In the genomic region with DNA sequence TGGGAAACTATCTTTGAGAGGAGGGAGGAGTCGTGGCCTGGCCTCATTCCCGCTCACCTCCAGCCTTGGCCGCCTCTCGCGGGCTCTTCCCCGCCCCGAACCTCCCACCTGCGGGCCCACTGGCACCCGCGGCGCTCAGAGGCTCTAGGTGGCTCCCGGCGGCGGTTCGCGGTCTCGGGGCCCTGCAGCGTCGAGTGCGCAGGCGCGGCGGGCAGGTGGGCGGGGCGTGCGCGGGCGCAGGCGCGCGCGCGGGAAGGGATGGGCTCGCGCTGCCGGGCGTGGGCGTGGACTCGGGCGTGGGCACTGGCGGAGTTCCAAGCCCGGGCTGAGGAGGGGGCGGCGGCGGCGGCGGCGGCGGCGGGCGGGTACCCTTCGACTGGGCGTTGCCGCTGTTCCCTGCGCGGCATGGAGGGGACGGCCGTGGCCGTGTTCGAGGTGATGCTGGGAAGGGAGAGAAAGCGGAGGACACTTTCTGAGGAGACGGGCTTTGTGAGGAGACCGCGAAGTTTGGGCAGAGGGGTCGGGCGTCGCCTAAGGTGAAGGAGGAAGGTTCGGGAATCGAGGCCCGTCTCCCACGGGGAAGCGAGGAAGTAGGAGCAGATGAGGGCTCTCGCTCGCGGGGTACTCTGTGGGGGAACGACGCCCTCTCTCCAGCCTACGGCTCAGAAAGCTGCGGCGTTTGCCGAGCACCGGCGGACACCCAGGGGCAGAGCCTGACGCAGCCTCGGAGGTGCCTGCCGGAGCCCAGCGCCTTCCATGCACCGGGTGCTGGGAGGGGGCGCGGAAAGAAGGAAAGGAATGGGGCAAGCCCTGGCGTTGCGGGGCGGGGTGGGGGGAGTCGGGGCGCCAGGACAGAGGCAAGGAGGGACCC, we compare ENCODE assay signal across 8 cellular contexts. TPM values are rescaled to one million over a fixed set of nuclear protein-coding genes. Genes with fewer than 3 reads are reported as not detected.
A peak's percentile ranks its signal among the peaks of the same experiment; 100 is the strongest.
DNase-seq lines count a peak whose midpoint lies in the region; ATAC-seq and TF ChIP-seq lines count a peak whose summit lies in the region.

No MANE protein-coding gene starts in this region.

- H3K4me3 ChIP-seq in A673 (ENCODE audit: low read depth, low read length, poor library complexity, severe bottlenecking), result peak overlapping the region; percentile 97

- H3K27me3 ChIP-seq in A673 (replicated peaks; ENCODE audit: insufficient read depth, low read depth, low read length, poor library complexity), result no peaks in the 10 kb centered on the region

- H3K9me3 ChIP-seq in A673 (ENCODE audit: low read depth, low read length, poor library complexity, severe bottlenecking), result no peaks in the 10 kb centered on the region

- peak; percentile 93 for DNase-seq in A673 (ENCODE audit: low spot score)
- peak; percentile 80 for DNase-seq in NCI-H2227 treated with DMSO at 0.1 percent for 48 hours (lab: John Stamatoyannopoulos, UW)
- DNase-seq in activated CD4-positive, CD25-positive, alpha-beta regulatory T cell (lab: John Stamatoyannopoulos, UW), result peak; percentile 72 to 82 (median 75)
- peak in 57 of 61 donors; percentile 8 to 91 (median 78) for DNase-seq in caudate nucleus (lab: John Stamatoyannopoulos, UW)
- peak; percentile 92 for DNase-seq in islet precursor cell
- DNase-seq in stimulated activated CD4-positive, alpha-beta T cell treated with anti-CD3 and anti-CD28 coated beads, Interleukin-12 subunit alpha, Interleukin-12 subunit beta, amount 100 ng/mL, for 48 hours (ENCODE audit: low read depth in 2 of 3, low spot score in 1 of 3), result peak; percentile 73 to 87 (median 77)

- POLR2A ChIA-PET in A673 (lab: Charles Lee; ENCODE audit: low non-redundant PET), result no interaction called here

- ATAC-seq in GM18868 (IDR thresholded peaks at IDR 0.05; ENCODE audit: unreplicated experiment), result peak; percentile 84
- peak; percentile 87 for ATAC-seq in HG03135 (IDR thresholded peaks at IDR 0.05; ENCODE audit: unreplicated experiment)

- BruUV-seq in A673 (replicated peaks; lab: Mats Ljungman, UMichigan), result no TSS peak

- H3K27ac ChIP-seq in A673 (ENCODE audit: low read depth, low read length, poor library complexity, severe bottlenecking), result peak overlapping the region; percentile 93
- H3K27ac ChIP-seq in caudate nucleus (ENCODE audit: low read depth, low read length), result peak overlapping the region; percentile 74

- no peaks in the 10 kb centered on the region for H3K36me3 ChIP-seq in A673 (ENCODE audit: insufficient read depth, low read length, poor library complexity, severe bottlenecking)

- peaks cover 25% of the 10 kb centered on the region for H3K4me1 ChIP-seq in A673 (ENCODE audit: insufficient read depth, low read length, poor library complexity, severe bottlenecking)

- TF ChIP-seq CTCF in A673 (conservative IDR thresholded peaks at IDR 0.05; ENCODE audit: low read depth, low read length), result no peak

- intact Hi-C loops in A673 (cut with micrococcal nuclease; ENCODE audit: unreplicated experiment), result no loop called here

- CTCF ChIA-PET in A673 (lab: Charles Lee), result no interaction called here

RNA-seq across cellular contexts. Expression of a gene that starts 15.7 kb away (rescaled TPM):
- total RNA-seq in A673 (2021), result 21.1 and 34.4 TPM in 2 replicates

Comparison
In these comparisons a context has a peak if more than half of its experiments do, and no peak if none do; other contexts are left out.
1. Peak in every context shown above with its lines: DNase-seq, ATAC-seq, H3K4me3 ChIP-seq and H3K27ac ChIP-seq.